ENCODE assay signal across 10 cellular contexts in the genomic region with DNA sequence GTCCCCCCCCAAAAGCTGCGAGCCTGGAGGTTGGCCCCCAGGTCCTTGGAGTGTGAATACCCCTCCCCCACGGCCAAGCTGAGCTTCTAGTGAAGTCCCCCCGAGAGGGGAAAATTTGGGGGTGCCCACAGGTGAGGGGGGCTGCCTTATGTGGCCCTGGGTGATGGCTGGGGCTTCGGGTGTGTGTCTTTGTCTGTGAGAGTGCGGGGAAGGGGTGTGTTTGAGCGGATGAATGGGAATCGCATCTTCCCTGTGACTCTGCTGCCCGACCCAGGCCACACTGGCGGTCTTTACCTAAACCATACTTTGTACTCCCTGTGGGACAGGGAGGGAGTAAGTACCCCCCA. TPM values are rescaled to one million over a fixed set of nuclear protein-coding genes. Genes with fewer than 3 reads are reported as not detected.
DNase-seq lines count a peak whose midpoint lies in the region; ATAC-seq, FAIRE-seq and TF ChIP-seq lines count a peak whose summit lies in the region.
"Had no signal": no experiment of that assay in that cellular context is flagged by ENCODE, and none has a peak within 500 bp of the region (broad histone marks: within the 10 kb centered on the region; RNA-seq: fewer than 3 reads in every experiment).

No MANE protein-coding gene starts in this region.

- H3K4me3 Mint-ChIP-seq in activated naive CD8-positive, alpha-beta T cell treated with anti-CD3 and anti-CD28 coated beads for 36 hours: peak overlapping the region; percentile 80
- peak overlapping the region; percentile 90 for H3K4me3 Mint-ChIP-seq in mesothelial cell of epicardium

- intact Hi-C loops in HepG2 (cut with micrococcal nuclease; ENCODE audit: unreplicated experiment) (no loop called here), right lobe of liver (cut with DNase I) (no loop called here), vagina (cut with DNase I) (no loop called here)

- POLR2A ChIA-PET in HepG2 (lab: Yijun Ruan, JAX): no interaction called here

- no peak overlapping the region for H2AFZ ChIP-seq in HepG2 (ENCODE audit: low read length)

- DNase-seq in HepG2 (ENCODE audit: low spot score): no peak
- no peak for DNase-seq in right lobe of liver
- DNase-seq in activated naive CD8-positive, alpha-beta T cell treated with anti-CD3 and anti-CD28 coated beads for 36 hours: no peak
- DNase-seq in mesothelial cell of epicardium (ENCODE audit: low spot score in 2 of 2, unreplicated experiment in 2 of 2): no peak
- DNase-seq in vagina (ENCODE audit: extremely low spot score in 2 of 2): no peak
- DNase-seq in MV-4-11 (lab: John Stamatoyannopoulos, UW): no peak
- DNase-seq in cortex of kidney (lab: John Stamatoyannopoulos, UW): no peak
- DNase-seq in DMS79 (lab: John Stamatoyannopoulos, UW): no peak
- DNase-seq: SHP77 treated with DMSO at 0.1 percent for 48 hours had no signal

- H3K27me3 Mint-ChIP-seq in activated naive CD8-positive, alpha-beta T cell treated with anti-CD3 and anti-CD28 coated beads for 36 hours: no peaks in the 10 kb centered on the region
- H3K27me3 Mint-ChIP-seq in mesothelial cell of epicardium (ENCODE audit: low read depth): no peaks in the 10 kb centered on the region

- H3K36me3 ChIP-seq in HepG2 (replicated peaks in 1 of 2; ENCODE audit: control insufficient read depth in 1 of 2, insufficient read depth in 2 of 2, low read length in 2 of 2) (no peaks in the 10 kb centered on the region), right lobe of liver (no peaks in the 10 kb centered on the region), vagina (no peaks in the 10 kb centered on the region)

- peaks cover 45% of the 10 kb centered on the region for H3K4me1 ChIP-seq in HepG2 (ENCODE audit: insufficient read depth, low read length)
- peaks cover 0 to 4% (median 0%) of the 10 kb centered on the region in 4 donors for H3K4me1 ChIP-seq in right lobe of liver
- peaks cover 18% of the 10 kb centered on the region for H3K4me1 ChIP-seq in vagina

- H3K4me3 ChIP-seq in HepG2 (replicated peaks in 1 of 3; ENCODE audit: insufficient read depth in 1 of 3, low read depth in 2 of 3, low read length in 3 of 3) (peak overlapping the region in 1 of 3 experiments; percentile 71; a peak in 2 of 6 replicates), right lobe of liver (no peak overlapping the region), vagina (peak overlapping the region; percentile 47 to 56)

- no peak for TF ChIP-seq CTCF in HepG2 (CRISPR knock-in tag; IDR thresholded peaks at IDR 0.05)
- TF ChIP-seq CTCF in right lobe of liver (IDR thresholded peaks at IDR 0.05): no peak
- no peak for TF ChIP-seq CTCF in mesothelial cell of epicardium (IDR thresholded peaks at IDR 0.05; ENCODE audit: unreplicated experiment)
- TF ChIP-seq CTCF in vagina (IDR thresholded peaks at IDR 0.05): no peak

- no peak for FAIRE-seq in HepG2 (lab: Jason Lieb, UNC)
- FAIRE-seq: GM18507 had no signal

- H3K4me2 ChIP-seq in HepG2 (ENCODE audit: low read depth, low read length): peak overlapping the region; percentile 86; the same call in 1 of the 2 replicates

- TF ChIP-seq EP300 in HepG2 (IDR thresholded peaks at IDR 0.05; ENCODE audit: low read depth in 2 of 2, low read length in 2 of 2) (no peak), HepG2 (CRISPR knock-in tag; IDR thresholded peaks at IDR 0.05; ENCODE audit: borderline replicate concordance) (no peak)

- no peak for TF ChIP-seq RAD21 in HepG2 (CRISPR knock-in tag; IDR thresholded peaks at IDR 0.05)

- H3K4me1 Mint-ChIP-seq in activated naive CD8-positive, alpha-beta T cell treated with anti-CD3 and anti-CD28 coated beads for 36 hours: peaks cover 54% of the 10 kb centered on the region
- peaks cover 41% of the 10 kb centered on the region for H3K4me1 Mint-ChIP-seq in mesothelial cell of epicardium

- no peak overlapping the region for H3K9ac ChIP-seq in HepG2 (ENCODE audit: insufficient read depth, low read depth, low read length)

- H3K79me2 ChIP-seq in HepG2 (ENCODE audit: insufficient read depth, low read length): no peaks in the 10 kb centered on the region

- H3K27ac ChIP-seq in HepG2 (ENCODE audit: extremely low read length, insufficient read depth, low read length) (no peak overlapping the region), right lobe of liver (no peak overlapping the region), vagina (no peak overlapping the region)

- H4K20me1 ChIP-seq in HepG2 (ENCODE audit: insufficient read depth, low read length): peaks cover 10% of the 10 kb centered on the region; the same call in 1 of the 2 replicates

- H3K27me3 ChIP-seq in HepG2 (ENCODE audit: control insufficient read depth in 1 of 2, insufficient read depth in 2 of 2, low read length in 2 of 2) (peaks cover 14 to 56% of the 10 kb centered on the region in 2 experiments), right lobe of liver (no peaks in the 10 kb centered on the region), vagina (no peaks in the 10 kb centered on the region)

- WGBS in HepG2 (ENCODE audit: low lambda C conversion rate): 34% methylated on average over 9 of the region's 9 CpGs
- WGBS in right lobe of liver (ENCODE audit: insufficient coverage, low coverage, low lambda C conversion rate, missing lambda C conversion rate): 8% methylated on average over 5 of the region's 9 CpGs

- H3K36me3 Mint-ChIP-seq in activated naive CD8-positive, alpha-beta T cell treated with anti-CD3 and anti-CD28 coated beads for 36 hours: peaks cover 5% of the 10 kb centered on the region
- peaks cover 3% of the 10 kb centered on the region for H3K36me3 Mint-ChIP-seq in mesothelial cell of epicardium

- BruUV-seq in HepG2 (replicated peaks; lab: Mats Ljungman, UMichigan): no TSS peak

- no peak overlapping the region for H3K27ac Mint-ChIP-seq in activated naive CD8-positive, alpha-beta T cell treated with anti-CD3 and anti-CD28 coated beads for 36 hours
- H3K27ac Mint-ChIP-seq in mesothelial cell of epicardium: peak overlapping the region; percentile 50

- in situ Hi-C loops in HepG2 (cut with HindIII; ENCODE audit: extremely low pct_ligation_motif_present, low pct_unique_long_range_greater_than_20kb): no loop called here

- no peak for ATAC-seq in HepG2
- ATAC-seq in right lobe of liver: no peak

- no peaks in the 10 kb centered on the region for H3K9me3 Mint-ChIP-seq in activated naive CD8-positive, alpha-beta T cell treated with anti-CD3 and anti-CD28 coated beads for 36 hours
- no peaks in the 10 kb centered on the region for H3K9me3 Mint-ChIP-seq in mesothelial cell of epicardium

- H3K9me3 ChIP-seq in HepG2 (ENCODE audit: low read length) (no peaks in the 10 kb centered on the region), right lobe of liver (no peaks in the 10 kb centered on the region), vagina (no peaks in the 10 kb centered on the region)

- CTCF ChIA-PET in HepG2 (lab: Yijun Ruan, JAX; ENCODE audit: low intra/inter-chr PET ratio, low total read pairs): no interaction called here

- TF ChIP-seq POLR2A in HepG2 (IDR thresholded peaks at IDR 0.05; ENCODE audit: insufficient read depth in 1 of 2, low read depth in 2 of 2, low read length in 2 of 2) (no peak), right lobe of liver (IDR thresholded peaks at IDR 0.05) (no peak), vagina (IDR thresholded peaks at IDR 0.05) (no peak)

TF ChIP-seq in HepG2, 621 proteins besides CTCF, POLR2A, EP300 and RAD21 (continues in another document):
- TF ChIP-seq, protein P1, sequence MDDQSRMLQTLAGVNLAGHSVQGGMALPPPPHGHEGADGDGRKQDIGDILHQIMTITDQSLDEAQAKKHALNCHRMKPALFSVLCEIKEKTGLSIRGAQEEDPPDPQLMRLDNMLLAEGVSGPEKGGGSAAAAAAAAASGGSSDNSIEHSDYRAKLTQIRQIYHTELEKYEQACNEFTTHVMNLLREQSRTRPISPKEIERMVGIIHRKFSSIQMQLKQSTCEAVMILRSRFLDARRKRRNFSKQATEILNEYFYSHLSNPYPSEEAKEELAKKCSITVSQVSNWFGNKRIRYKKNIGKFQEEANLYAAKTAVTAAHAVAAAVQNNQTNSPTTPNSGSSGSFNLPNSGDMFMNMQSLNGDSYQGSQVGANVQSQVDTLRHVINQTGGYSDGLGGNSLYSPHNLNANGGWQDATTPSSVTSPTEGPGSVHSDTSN (CRISPR knock-in tag; IDR thresholded peaks at IDR 0.05; ENCODE audit: borderline replicate concordance): no peak
- TF ChIP-seq ATAD3A (CRISPR knock-in tag; IDR thresholded peaks at IDR 0.05): no peak
- no peak for TF ChIP-seq ZSCAN29 (CRISPR knock-in tag; conservative IDR thresholded peaks at IDR 0.05)
- no peak for TF ChIP-seq SP5 (CRISPR knock-in tag; IDR thresholded peaks at IDR 0.05; ENCODE audit: borderline replicate concordance, low read depth)
- TF ChIP-seq HMG20A (CRISPR knock-in tag; IDR thresholded peaks at IDR 0.05; ENCODE audit: borderline replicate concordance): no peak
- no peak for TF ChIP-seq ZNF777 (CRISPR knock-in tag; IDR thresholded peaks at IDR 0.05)

RNA-seq across cellular contexts. Expression of a gene that starts 1.2 kb away (rescaled TPM):
- total RNA-seq in HepG2 (2016; rRNA removed; fragmentation: Illumina TruSeq; extraction: Trizol) (0.15 and 0.18 TPM in 2 replicates), right lobe of liver (under 1 TPM; 0.04 to 0.12 (median 0.07) TPM), mesothelial cell of epicardium (50.1 to 51.9 TPM (median 51.4 TPM) in 3 replicates), vagina (0.25 TPM)
- 0.09 TPM in 1 of 2 replicates, not detected in the other for total RNA-seq in HepG2 (2016; cell fraction: cytosol; rRNA removed; fragmentation: Illumina TruSeq; extraction: Trizol; ENCODE audit: low read depth)
- total RNA-seq in HepG2 (2016; cell fraction: insoluble cytoplasmic fraction; rRNA removed; fragmentation: Illumina TruSeq; extraction: Trizol): 0.19 and 0.25 TPM in 2 replicates
- 0.22 and 0.28 TPM in 2 replicates for total RNA-seq in HepG2 (2016; cell fraction: membrane; rRNA removed; fragmentation: Illumina TruSeq; extraction: Trizol)
- 0.13 and 0.16 TPM in 2 replicates for total RNA-seq in HepG2 (2016; cell fraction: nucleus; rRNA removed; fragmentation: Illumina TruSeq; extraction: Trizol)
- 0.17 and 0.26 TPM in 2 replicates for polyA plus RNA-seq in HepG2 (2011; rRNA removed)
- 0.19 and 0.26 TPM in 2 replicates for polyA plus RNA-seq in HepG2 (2011; cell fraction: cytosol; rRNA removed)
- polyA plus RNA-seq in HepG2 (2011; cell fraction: nucleus; rRNA removed): 0.59 and 0.61 TPM in 2 replicates
- 0.44 and 0.76 TPM in 2 replicates for polyA plus RNA-seq in HepG2 (2012)
- 0.06 and 0.08 TPM in 2 replicates for polyA plus RNA-seq in HepG2 (2016; cell fraction: cytosol; fragmentation: Illumina TruSeq; extraction: Trizol; ENCODE audit: low read depth)
- polyA plus RNA-seq in HepG2 (2016; cell fraction: insoluble cytoplasmic fraction; fragmentation: Illumina TruSeq; extraction: Trizol; ENCODE audit: low read depth): 0.66 and 0.71 TPM in 2 replicates
- polyA plus RNA-seq in HepG2 (2016; cell fraction: membrane; fragmentation: Illumina TruSeq; extraction: Trizol; ENCODE audit: low read depth): 0.19 and 0.34 TPM in 2 replicates
- polyA plus RNA-seq in HepG2 (2016; cell fraction: nucleus; fragmentation: Illumina TruSeq; extraction: Trizol; ENCODE audit: insufficient read depth, low read depth): 0.70 and 0.92 TPM in 2 replicates
- 0.16 and 0.52 TPM in 2 replicates for polyA minus RNA-seq in HepG2 (2011; rRNA and poly(A)+ RNA removed; ENCODE audit: low replicate concordance)
- polyA minus RNA-seq in HepG2 (2011; cell fraction: cytosol; rRNA and poly(A)+ RNA removed): 0.26 and 0.59 TPM in 2 replicates
- 0.13 and 0.25 TPM in 2 replicates for polyA minus RNA-seq in HepG2 (2011; cell fraction: nucleus; rRNA and poly(A)+ RNA removed)
- 1 to 10 TPM; 8.5 to 9.7 TPM for total RNA-seq in activated naive CD8-positive, alpha-beta T cell treated with anti-CD3 and anti-CD28 coated beads for 36 hours

Comparison
In these comparisons a context has a peak if more than half of its experiments do, and no peak if none do; other contexts are left out.
1. H3K4me3 ChIP-seq: peak in vagina (2 of 2); none in right lobe of liver (0 of 3).